Comparison of ENCODE assay signal across 8 cellular contexts in the genomic region with DNA sequence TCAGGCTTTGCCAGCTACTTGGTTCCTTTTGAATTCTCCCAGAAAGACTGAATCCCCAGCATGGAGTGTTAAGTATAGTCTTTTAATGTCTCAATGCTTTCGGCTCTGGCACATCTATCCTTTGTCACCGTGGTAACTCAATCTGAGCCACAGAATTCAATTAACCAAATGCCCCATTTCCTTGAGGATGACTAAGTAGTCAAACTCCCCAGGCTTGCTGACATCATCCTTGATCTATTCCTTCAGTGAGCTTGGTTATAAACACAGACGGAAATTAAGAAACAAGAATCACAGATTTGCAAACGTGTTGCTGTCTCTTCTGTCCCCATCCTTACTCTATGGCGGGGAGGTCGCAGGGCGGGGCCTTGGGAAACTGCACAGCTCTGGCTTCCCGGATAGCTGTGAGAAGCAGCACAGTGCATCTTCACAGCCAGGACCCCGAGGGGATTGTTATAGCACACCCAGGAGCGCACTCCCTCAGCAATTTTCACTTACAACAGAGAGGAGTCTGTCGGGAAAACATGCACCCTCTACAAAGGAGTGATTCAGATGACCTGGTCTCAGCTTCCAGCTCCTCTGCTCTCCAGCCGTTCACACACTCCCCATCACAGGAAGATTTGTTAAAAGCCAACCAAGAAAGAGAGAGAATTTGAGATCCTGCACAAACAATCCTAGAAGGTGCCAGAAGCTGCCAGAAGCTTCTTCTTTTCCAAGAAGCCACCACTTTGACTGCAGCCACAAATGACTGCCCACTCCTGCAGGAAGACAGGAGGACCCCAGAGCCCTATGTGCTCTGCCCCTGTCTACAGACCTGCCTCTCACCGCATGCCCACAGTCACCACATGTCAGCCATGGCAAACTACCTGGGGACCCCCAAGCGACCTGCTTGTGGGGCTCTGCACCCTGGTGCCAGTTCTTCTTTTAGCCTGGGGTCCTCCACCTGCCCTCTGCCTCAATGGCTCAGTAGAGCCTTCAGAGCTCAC. TPM values are rescaled to one million over a fixed set of nuclear protein-coding genes. Genes with fewer than 3 reads are reported as not detected.
DNase-seq lines count a peak whose midpoint lies in the region; ATAC-seq and TF ChIP-seq lines count a peak whose summit lies in the region.

No MANE protein-coding gene starts in this region.

- intact Hi-C loops in ascending aorta (cut with DNase I), result no loop called here

- H3K9me3 ChIP-seq in T-helper 17 cell (ENCODE audit: control insufficient read depth, low read length, poor library complexity, severe bottlenecking) (no peaks in the 10 kb centered on the region), gastroesophageal sphincter (no peaks in the 10 kb centered on the region), ascending aorta (no peaks in the 10 kb centered on the region)

- H3K4me1 ChIP-seq in gastroesophageal sphincter, result peaks cover 0 to 6% (median 5%) of the 10 kb centered on the region in 3 donors
- H3K4me1 ChIP-seq in ascending aorta, result no peaks in the 10 kb centered on the region

- H3K4me1 Mint-ChIP-seq in T-helper 17 cell (peaks cover 8% of the 10 kb centered on the region), endothelial cell (ENCODE audit: unreplicated experiment) (peaks cover 8% of the 10 kb centered on the region)
- peaks cover 24% of the 10 kb centered on the region for H3K4me1 Mint-ChIP-seq in stimulated activated effector memory CD8-positive, alpha-beta T cell treated with anti-CD3 and anti-CD28 coated beads, Interleukin-12 subunit alpha, Interleukin-12 subunit beta, amount 100 ng/mL, for 72 hours

- H3K27ac ChIP-seq in gastroesophageal sphincter, result peak overlapping the region in 1 of 4 donors; percentile 41
- H3K27ac ChIP-seq in ascending aorta, result no peak overlapping the region

- H3K4me3 Mint-ChIP-seq in T-helper 17 cell (no peak overlapping the region), endothelial cell (ENCODE audit: unreplicated experiment) (no peak overlapping the region)
- no peak overlapping the region for H3K4me3 Mint-ChIP-seq in stimulated activated effector memory CD8-positive, alpha-beta T cell treated with anti-CD3 and anti-CD28 coated beads, Interleukin-12 subunit alpha, Interleukin-12 subunit beta, amount 100 ng/mL, for 72 hours

- no peaks in the 10 kb centered on the region for H3K36me3 ChIP-seq in gastroesophageal sphincter
- no peaks in the 10 kb centered on the region for H3K36me3 ChIP-seq in ascending aorta

- H3K27me3 ChIP-seq in gastroesophageal sphincter, result no peaks in the 10 kb centered on the region
- H3K27me3 ChIP-seq in ascending aorta, result no peaks in the 10 kb centered on the region

- H3K27me3 Mint-ChIP-seq in T-helper 17 cell (peaks cover 5% of the 10 kb centered on the region), endothelial cell (ENCODE audit: unreplicated experiment) (peaks cover under 1% of the 10 kb centered on the region)

- no peak overlapping the region for H3K4me3 ChIP-seq in gastroesophageal sphincter
- no peak overlapping the region for H3K4me3 ChIP-seq in ascending aorta

- no peaks in the 10 kb centered on the region for H3K36me3 Mint-ChIP-seq in T-helper 17 cell (ENCODE audit: low read depth)
- H3K36me3 Mint-ChIP-seq in stimulated activated effector memory CD8-positive, alpha-beta T cell treated with anti-CD3 and anti-CD28 coated beads, Interleukin-12 subunit alpha, Interleukin-12 subunit beta, amount 100 ng/mL, for 72 hours, result no peaks in the 10 kb centered on the region
- peaks cover 5% of the 10 kb centered on the region for H3K36me3 Mint-ChIP-seq in endothelial cell (ENCODE audit: low read depth, unreplicated experiment)

- DNase-seq in NCI-H1417 (lab: John Stamatoyannopoulos, UW) (peak in 2 of 3 experiments; percentile 29 to 63), NCI-H1417 treated with DMSO at 0.1 percent for 48 hours (lab: John Stamatoyannopoulos, UW) (no peak), T-helper 17 cell (no peak), ascending aorta (ENCODE audit: low spot score in 2 of 2) (no peak), endothelial cell (ENCODE audit: low spot score) (no peak)
- DNase-seq in stimulated activated effector memory CD8-positive, alpha-beta T cell treated with anti-CD3 and anti-CD28 coated beads, Interleukin-12 subunit alpha, Interleukin-12 subunit beta, amount 100 ng/mL, for 72 hours (ENCODE audit: low spot score in 2 of 2), result no peak

- TF ChIP-seq EP300 in gastroesophageal sphincter (IDR thresholded peaks at IDR 0.05), result no peak

- TF ChIP-seq CTCF in gastroesophageal sphincter (IDR thresholded peaks at IDR 0.05), result no peak
- no peak for TF ChIP-seq CTCF in ascending aorta (IDR thresholded peaks at IDR 0.05)
- no peak for TF ChIP-seq CTCF in endothelial cell (IDR thresholded peaks at IDR 0.05; ENCODE audit: unreplicated experiment)

- TF ChIP-seq POLR2A in gastroesophageal sphincter (IDR thresholded peaks at IDR 0.05), result no peak

- no peaks in the 10 kb centered on the region for H3K9me3 Mint-ChIP-seq in stimulated activated effector memory CD8-positive, alpha-beta T cell treated with anti-CD3 and anti-CD28 coated beads, Interleukin-12 subunit alpha, Interleukin-12 subunit beta, amount 100 ng/mL, for 72 hours
- H3K9me3 Mint-ChIP-seq in endothelial cell (ENCODE audit: unreplicated experiment), result no peaks in the 10 kb centered on the region

- 33 to 44% methylated on average over 4 to 6 of the region's 14 CpGs for WGBS in gastroesophageal sphincter (ENCODE audit: low coverage in 1 of 2), 2 donors

- ATAC-seq in T-helper 17 cell, result no peak
- peak; percentile 84 for ATAC-seq in gastroesophageal sphincter
- peak; percentile 42 for ATAC-seq in stimulated activated effector memory CD8-positive, alpha-beta T cell treated with anti-CD3 and anti-CD28 coated beads, Interleukin-12 subunit alpha, Interleukin-12 subunit beta, amount 100 ng/mL, for 72 hours
- no peak for ATAC-seq in HG02840 (IDR thresholded peaks at IDR 0.05; ENCODE audit: low FRiP score, unreplicated experiment)

- H3K27ac Mint-ChIP-seq in T-helper 17 cell (peak overlapping the region; percentile 34), endothelial cell (ENCODE audit: unreplicated experiment) (no peak overlapping the region)
- no peak overlapping the region for H3K27ac Mint-ChIP-seq in stimulated activated effector memory CD8-positive, alpha-beta T cell treated with anti-CD3 and anti-CD28 coated beads, Interleukin-12 subunit alpha, Interleukin-12 subunit beta, amount 100 ng/mL, for 72 hours

RNA-seq across cellular contexts. Expression of a gene that starts 44.9 kb away (rescaled TPM):
- total RNA-seq in T-helper 17 cell (100 to 1,000 TPM; 176 to 189 TPM), gastroesophageal sphincter (100 to 1,000 TPM; 226 to 282 (median 255) TPM), ascending aorta (172 TPM), endothelial cell (ENCODE audit: unreplicated experiment) (268 TPM)

Comparison
In these comparisons a context has a peak if more than half of its experiments do, and no peak if none do; other contexts are left out.
1. DNase-seq: peak in NCI-H1417 (2 of 3); none in NCI-H1417 treated with DMSO at 0.1 percent for 48 hours (single experiment), T-helper 17 cell (0 of 3), stimulated activated effector memory CD8-positive, alpha-beta T cell treated with anti-CD3 and anti-CD28 coated beads, Interleukin-12 subunit alpha, Interleukin-12 subunit beta, amount 100 ng/mL, for 72 hours (0 of 2), ascending aorta (0 of 2) and endothelial cell (single experiment).
2. ATAC-seq: peak in gastroesophageal sphincter (single experiment) and stimulated activated effector memory CD8-positive, alpha-beta T cell treated with anti-CD3 and anti-CD28 coated beads, Interleukin-12 subunit alpha, Interleukin-12 subunit beta, amount 100 ng/mL, for 72 hours (single experiment); none in T-helper 17 cell (single experiment) and HG02840 (single experiment).